1 cellular context compared by ENCODE assay signal in genomic region chr3:9727041-9727595, GRCh38.
TF ChIP-seq lines count a peak whose summit lies in the region.

No MANE protein-coding gene starts in this region.

TF ChIP-seq in GM23338, 12 proteins besides CTCF, POLR2A, EP300 and RAD21 (continued from another document):
- TF ChIP-seq ZNF462 (CRISPR knock-in tag; IDR thresholded peaks at IDR 0.05) (no peak), ZNF331 (CRISPR knock-in tag; IDR thresholded peaks at IDR 0.05; ENCODE audit: low read depth) (no peak)
TF ChIP-seq in GM23338: peak in this region for 1.
